ENCODE assay signal across 12 cellular contexts in genomic region chr4:85823295-85823694, GRCh38.
A peak's percentile ranks its signal among the peaks of the same experiment; 100 is the strongest.
DNase-seq lines count a peak whose midpoint lies in the region; ATAC-seq and TF ChIP-seq lines count a peak whose summit lies in the region.
"Had no signal": no experiment of that assay in that cellular context is flagged by ENCODE, and none has a peak within 500 bp of the region (broad histone marks: within the 10 kb centered on the region; RNA-seq: fewer than 3 reads in every experiment).

No MANE protein-coding gene starts in this region.

- H3K27ac Mint-ChIP-seq in stimulated activated memory B cell treated with anti-CD40 and anti-IgM and Interleukin-4, amounts not matched to agents 10 μg/mL and 1 μg/mL and 100 μg/mL, for 72 hours, result peak overlapping the region; percentile 49
- H3K27ac Mint-ChIP-seq in effector memory CD8-positive, alpha-beta T cell, result no peak overlapping the region
- H3K27ac Mint-ChIP-seq: B cell had no signal

- H3K9me3 Mint-ChIP-seq in stimulated activated memory B cell treated with anti-CD40 and anti-IgM and Interleukin-4, amounts not matched to agents 10 μg/mL and 1 μg/mL and 100 μg/mL, for 72 hours, result peaks cover 3% of the 10 kb centered on the region
- H3K9me3 Mint-ChIP-seq in effector memory CD8-positive, alpha-beta T cell, result peaks cover 0 to 4% of the 10 kb centered on the region in 2 donors

- peak overlapping the region in 2 of 4 donors; percentile 26 to 27 for H3K27ac ChIP-seq in Peyer's patch
- no peak overlapping the region for H3K27ac ChIP-seq in psoas muscle

- H3K27me3 ChIP-seq in Peyer's patch (no peaks in the 10 kb centered on the region), psoas muscle (ENCODE audit: insufficient read depth in 3 of 3, low read length in 2 of 3) (no peaks in the 10 kb centered on the region)
- H3K27me3 ChIP-seq: stomach had no signal

- H3K4me1 Mint-ChIP-seq in stimulated activated memory B cell treated with anti-CD40 and anti-IgM and Interleukin-4, amounts not matched to agents 10 μg/mL and 1 μg/mL and 100 μg/mL, for 72 hours, result peaks cover 34% of the 10 kb centered on the region
- no peaks in the 10 kb centered on the region for H3K4me1 Mint-ChIP-seq in effector memory CD8-positive, alpha-beta T cell (ENCODE audit: low read depth in 2 of 2)

- no peaks in the 10 kb centered on the region for H3K27me3 Mint-ChIP-seq in stimulated activated memory B cell treated with anti-CD40 and anti-IgM and Interleukin-4, amounts not matched to agents 10 μg/mL and 1 μg/mL and 100 μg/mL, for 72 hours
- no peaks in the 10 kb centered on the region for H3K27me3 Mint-ChIP-seq in effector memory CD8-positive, alpha-beta T cell
- H3K27me3 Mint-ChIP-seq: B cell had no signal

- H3K9me3 ChIP-seq in Peyer's patch (no peaks in the 10 kb centered on the region), psoas muscle (no peaks in the 10 kb centered on the region)
- H3K9me3 ChIP-seq: stomach had no signal

- H3K4me1 ChIP-seq in Peyer's patch (peaks cover 0 to 15% (median 1%) of the 10 kb centered on the region in 4 donors), psoas muscle (peaks cover 17% of the 10 kb centered on the region)

- intact Hi-C loops in psoas muscle (cut with DNase I), result loop anchor here in 1 of 2 donors (10.0 kb wide), 1 partner anchor 142 kb away; no protein-coding TSS in a partner anchor

- H3K4me3 Mint-ChIP-seq in stimulated activated memory B cell treated with anti-CD40 and anti-IgM and Interleukin-4, amounts not matched to agents 10 μg/mL and 1 μg/mL and 100 μg/mL, for 72 hours, result no peak overlapping the region
- H3K4me3 Mint-ChIP-seq in effector memory CD8-positive, alpha-beta T cell, result no peak overlapping the region
- H3K4me3 Mint-ChIP-seq: B cell had no signal

- no peak for ATAC-seq in stimulated activated memory B cell treated with anti-CD40 and anti-IgM and Interleukin-4, amounts not matched to agents 10 μg/mL and 1 μg/mL and 100 μg/mL, for 72 hours
- ATAC-seq in psoas muscle, result no peak
- ATAC-seq in effector memory CD8-positive, alpha-beta T cell (replicated peaks), result no peak

- peak; percentile 62 for DNase-seq in NCI-H345 (lab: John Stamatoyannopoulos, UW)
- no peak for DNase-seq in NCI-H345 treated with DMSO at 0.1 percent for 48 hours (lab: John Stamatoyannopoulos, UW; ENCODE audit: unreplicated experiment)
- peak; percentile 38 for DNase-seq in RPMI8226
- peak; percentile 84 for DNase-seq in fibroblast of the aortic adventitia (ENCODE audit: low read depth)
- DNase-seq in Peyer's patch, result no peak
- no peak for DNase-seq in psoas muscle
- no peak for DNase-seq in effector memory CD8-positive, alpha-beta T cell
- DNase-seq: foreskin melanocyte, MM.1S, stomach had no signal

- 18 to 30% (median 27%) methylated on average over 1 of the region's 1 CpG for WGBS in psoas muscle, 3 donors

- peaks cover 5% of the 10 kb centered on the region for H3K36me3 Mint-ChIP-seq in stimulated activated memory B cell treated with anti-CD40 and anti-IgM and Interleukin-4, amounts not matched to agents 10 μg/mL and 1 μg/mL and 100 μg/mL, for 72 hours
- H3K36me3 Mint-ChIP-seq in effector memory CD8-positive, alpha-beta T cell (ENCODE audit: insufficient read depth), result no peaks in the 10 kb centered on the region

- TF ChIP-seq CTCF in fibroblast of the aortic adventitia (IDR thresholded peaks at IDR 0.05; ENCODE audit: insufficient read depth, low read length) (no peak), Peyer's patch (IDR thresholded peaks at IDR 0.05) (no peak), psoas muscle (IDR thresholded peaks at IDR 0.05) (no peak)

- no peak for TF ChIP-seq POLR2A in Peyer's patch (IDR thresholded peaks at IDR 0.05)

- H3K36me3 ChIP-seq in Peyer's patch, result no peaks in the 10 kb centered on the region
- H3K36me3 ChIP-seq in psoas muscle (ENCODE audit: insufficient read depth in 1 of 2, low read depth in 1 of 2), result no peaks in the 10 kb centered on the region
- H3K36me3 ChIP-seq: stomach had no signal

- no peak overlapping the region for H3K4me3 ChIP-seq in fibroblast of the aortic adventitia (ENCODE audit: low read depth, low read length)
- no peak overlapping the region for H3K4me3 ChIP-seq in Peyer's patch
- no peak overlapping the region for H3K4me3 ChIP-seq in psoas muscle
- H3K4me3 ChIP-seq: stomach had no signal

Comparison
In these comparisons a context has a peak if more than half of its experiments do, and no peak if none do; other contexts are left out.
1. DNase-seq: peak in NCI-H345 (single experiment), RPMI8226 (single experiment) and fibroblast of the aortic adventitia (single experiment); none in NCI-H345 treated with DMSO at 0.1 percent for 48 hours (single experiment), Peyer's patch (0 of 3), psoas muscle (0 of 2) and effector memory CD8-positive, alpha-beta T cell (0 of 3).